Comparison of ENCODE assay signal across 1 cellular context in the genomic region with DNA sequence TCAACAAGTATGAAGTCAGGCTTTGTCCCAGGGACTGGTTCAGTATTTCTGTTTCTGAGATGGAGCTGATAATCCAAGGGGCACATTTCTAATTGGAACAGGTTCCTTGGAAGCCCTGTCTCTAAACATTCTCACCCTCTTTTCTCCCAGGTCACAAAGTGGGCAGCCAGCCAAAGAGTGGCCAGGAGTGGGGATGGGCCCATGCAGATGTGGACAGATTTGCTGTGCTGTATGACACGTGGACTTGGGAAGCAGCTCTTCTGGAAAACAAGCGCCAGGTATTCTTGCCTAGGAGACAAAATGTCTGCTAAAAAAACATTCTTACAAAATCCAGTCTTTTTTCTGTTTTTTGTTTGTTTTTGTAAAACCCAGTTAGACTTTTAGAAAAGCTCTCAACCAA.
TF ChIP-seq lines count a peak whose summit lies in the region.

No MANE protein-coding gene starts in this region.

TF ChIP-seq in K562, 482 proteins besides CTCF, POLR2A, EP300 and RAD21 (continued from another document):
- TF ChIP-seq, protein P1, sequence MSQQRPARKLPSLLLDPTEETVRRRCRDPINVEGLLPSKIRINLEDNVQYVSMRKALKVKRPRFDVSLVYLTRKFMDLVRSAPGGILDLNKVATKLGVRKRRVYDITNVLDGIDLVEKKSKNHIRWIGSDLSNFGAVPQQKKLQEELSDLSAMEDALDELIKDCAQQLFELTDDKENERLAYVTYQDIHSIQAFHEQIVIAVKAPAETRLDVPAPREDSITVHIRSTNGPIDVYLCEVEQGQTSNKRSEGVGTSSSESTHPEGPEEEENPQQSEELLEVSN (IDR thresholded peaks at IDR 0.05; ENCODE audit: borderline replicate concordance in 1 of 2, extremely low read depth in 1 of 2, insufficient read depth in 1 of 2, insufficient read length in 1 of 2, low read depth in 1 of 2, low read length in 1 of 2, poor library complexity in 1 of 2, severe bottlenecking in 1 of 2) = no peak
- no peak for TF ChIP-seq ZNF444 (CRISPR knock-in tag; IDR thresholded peaks at IDR 0.05)
- TF ChIP-seq HOXB6 (CRISPR knock-in tag; IDR thresholded peaks at IDR 0.05; ENCODE audit: borderline replicate concordance) = no peak
- no peak for TF ChIP-seq MYNN (IDR thresholded peaks at IDR 0.05)
- TF ChIP-seq MYNN (CRISPR knock-in tag; IDR thresholded peaks at IDR 0.05) = no peak
- TF ChIP-seq RBM39 (optimal IDR thresholded peaks at IDR 0.05; ENCODE audit: low read depth, low read length) = no peak
- TF ChIP-seq POLR2H (tag; IDR thresholded peaks at IDR 0.05; ENCODE audit: low read depth) = no peak
- TF ChIP-seq PML (IDR thresholded peaks at IDR 0.05; ENCODE audit: low read length) = no peak
- TF ChIP-seq ZNF507 (tag; conservative IDR thresholded peaks at IDR 0.05) = no peak
- no peak for TF ChIP-seq GTF2F1 (IDR thresholded peaks at IDR 0.05; ENCODE audit: low read depth, low read length)
- no peak for TF ChIP-seq STAT5B (CRISPR knock-in tag; IDR thresholded peaks at IDR 0.05)
- TF ChIP-seq ZKSCAN1 (IDR thresholded peaks at IDR 0.05; ENCODE audit: low read depth, low read length) = no peak
- TF ChIP-seq NFIC (IDR thresholded peaks at IDR 0.05) = peak; percentile 92
- TF ChIP-seq MEIS2 (IDR thresholded peaks at IDR 0.05; ENCODE audit: partially characterized antibody) = peak; percentile 16
- no peak for TF ChIP-seq TBL1XR1 (IDR thresholded peaks at IDR 0.05; ENCODE audit: low read length in 2 of 2)
- TF ChIP-seq NFIX (CRISPR knock-in tag; IDR thresholded peaks at IDR 0.05; ENCODE audit: low read depth) = peak; percentile 21; the same call in 1 of the 2 replicates
- TF ChIP-seq RBBP5 (IDR thresholded peaks at IDR 0.05; ENCODE audit: borderline replicate concordance, insufficient read depth, low read length, poor library complexity, severe bottlenecking) = no peak
- peak in 1 of 2 experiments; percentile 59; a peak in 1 of 4 replicates for TF ChIP-seq RCOR1 (IDR thresholded peaks at IDR 0.05; ENCODE audit: borderline replicate concordance in 1 of 2, low read depth in 2 of 2, low read length in 2 of 2)
- TF ChIP-seq ZNF3 (CRISPR knock-in tag; IDR thresholded peaks at IDR 0.05) = no peak
- TF ChIP-seq NCOA4 (IDR thresholded peaks at IDR 0.05; ENCODE audit: partially characterized antibody) = no peak
- no peak for TF ChIP-seq CBX8 (IDR thresholded peaks at IDR 0.05; ENCODE audit: borderline replicate concordance, extremely low read depth, low read depth, low read length, poor library complexity, severe bottlenecking)
- peak in 1 of 2 experiments; percentile 19; a peak in 1 of 4 replicates for TF ChIP-seq FOXK2 (conservative IDR thresholded peaks at IDR 0.05 in 1 of 2, IDR thresholded peaks at IDR 0.05 in 1 of 2; ENCODE audit: low read depth in 2 of 2)
- TF ChIP-seq GATA2 (CRISPR knock-in tag; IDR thresholded peaks at IDR 0.05) = no peak
- TF ChIP-seq ZNF197 (CRISPR knock-in tag; IDR thresholded peaks at IDR 0.05; ENCODE audit: low read depth) = no peak
- TF ChIP-seq ARHGAP35 (IDR thresholded peaks at IDR 0.05; ENCODE audit: partially characterized antibody) = no peak
- TF ChIP-seq ZSCAN29 (IDR thresholded peaks at IDR 0.05) = no peak
- no peak for TF ChIP-seq SIN3B (IDR thresholded peaks at IDR 0.05; ENCODE audit: low read depth)
- no peak for TF ChIP-seq ZNF274 (IDR thresholded peaks at IDR 0.05; ENCODE audit: borderline replicate concordance, low read depth, low read length)
- peak; percentile 70 for TF ChIP-seq L3MBTL2 (IDR thresholded peaks at IDR 0.05)
- no peak for TF ChIP-seq BCL6 (CRISPR knock-in tag; IDR thresholded peaks at IDR 0.05)
- TF ChIP-seq CREM (IDR thresholded peaks at IDR 0.05; ENCODE audit: low read depth) = no peak
- TF ChIP-seq TBP (optimal IDR thresholded peaks at IDR 0.05; ENCODE audit: low read depth, low read length) = no peak
- TF ChIP-seq, protein P2, sequence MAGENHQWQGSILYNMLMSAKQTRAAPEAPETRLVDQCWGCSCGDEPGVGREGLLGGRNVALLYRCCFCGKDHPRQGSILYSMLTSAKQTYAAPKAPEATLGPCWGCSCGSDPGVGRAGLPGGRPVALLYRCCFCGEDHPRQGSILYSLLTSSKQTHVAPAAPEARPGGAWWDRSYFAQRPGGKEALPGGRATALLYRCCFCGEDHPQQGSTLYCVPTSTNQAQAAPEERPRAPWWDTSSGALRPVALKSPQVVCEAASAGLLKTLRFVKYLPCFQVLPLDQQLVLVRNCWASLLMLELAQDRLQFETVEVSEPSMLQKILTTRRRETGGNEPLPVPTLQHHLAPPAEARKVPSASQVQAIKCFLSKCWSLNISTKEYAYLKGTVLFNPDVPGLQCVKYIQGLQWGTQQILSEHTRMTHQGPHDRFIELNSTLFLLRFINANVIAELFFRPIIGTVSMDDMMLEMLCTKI (IDR thresholded peaks at IDR 0.05; ENCODE audit: partially characterized antibody) = no peak
- TF ChIP-seq ZNF551 (CRISPR knock-in tag; IDR thresholded peaks at IDR 0.05) = no peak
- TF ChIP-seq ZNF589 (CRISPR knock-in tag; IDR thresholded peaks at IDR 0.05; ENCODE audit: low read depth) = no peak
- TF ChIP-seq ESRRB (CRISPR knock-in tag; IDR thresholded peaks at IDR 0.05; ENCODE audit: borderline replicate concordance) = no peak
- no peak for TF ChIP-seq JUND (IDR thresholded peaks at IDR 0.05; ENCODE audit: borderline replicate concordance, low read depth, low read length)
- TF ChIP-seq JUND (tag; IDR thresholded peaks at IDR 0.05; ENCODE audit: borderline replicate concordance, low read depth, low read length) = peak; percentile 31; the same call in 1 of the 3 replicates
- TF ChIP-seq ZBTB8A (IDR thresholded peaks at IDR 0.05; ENCODE audit: partially characterized antibody) = no peak
- no peak for TF ChIP-seq NFATC3 (IDR thresholded peaks at IDR 0.05)
- no peak for TF ChIP-seq NR2C2 (CRISPR knock-in tag; IDR thresholded peaks at IDR 0.05)
- TF ChIP-seq NR2C2 (tag; IDR thresholded peaks at IDR 0.05) = no peak
- TF ChIP-seq, protein P3, sequence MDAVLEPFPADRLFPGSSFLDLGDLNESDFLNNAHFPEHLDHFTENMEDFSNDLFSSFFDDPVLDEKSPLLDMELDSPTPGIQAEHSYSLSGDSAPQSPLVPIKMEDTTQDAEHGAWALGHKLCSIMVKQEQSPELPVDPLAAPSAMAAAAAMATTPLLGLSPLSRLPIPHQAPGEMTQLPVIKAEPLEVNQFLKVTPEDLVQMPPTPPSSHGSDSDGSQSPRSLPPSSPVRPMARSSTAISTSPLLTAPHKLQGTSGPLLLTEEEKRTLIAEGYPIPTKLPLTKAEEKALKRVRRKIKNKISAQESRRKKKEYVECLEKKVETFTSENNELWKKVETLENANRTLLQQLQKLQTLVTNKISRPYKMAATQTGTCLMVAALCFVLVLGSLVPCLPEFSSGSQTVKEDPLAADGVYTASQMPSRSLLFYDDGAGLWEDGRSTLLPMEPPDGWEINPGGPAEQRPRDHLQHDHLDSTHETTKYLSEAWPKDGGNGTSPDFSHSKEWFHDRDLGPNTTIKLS (IDR thresholded peaks at IDR 0.05; ENCODE audit: borderline replicate concordance, low read depth) = peak; percentile 42; the same call in 1 of the 2 replicates
- no peak for TF ChIP-seq CBX5 (IDR thresholded peaks at IDR 0.05; ENCODE audit: borderline replicate concordance, low read depth)
- no peak for TF ChIP-seq SMARCA5 (IDR thresholded peaks at IDR 0.05)
- TF ChIP-seq, protein P4, sequence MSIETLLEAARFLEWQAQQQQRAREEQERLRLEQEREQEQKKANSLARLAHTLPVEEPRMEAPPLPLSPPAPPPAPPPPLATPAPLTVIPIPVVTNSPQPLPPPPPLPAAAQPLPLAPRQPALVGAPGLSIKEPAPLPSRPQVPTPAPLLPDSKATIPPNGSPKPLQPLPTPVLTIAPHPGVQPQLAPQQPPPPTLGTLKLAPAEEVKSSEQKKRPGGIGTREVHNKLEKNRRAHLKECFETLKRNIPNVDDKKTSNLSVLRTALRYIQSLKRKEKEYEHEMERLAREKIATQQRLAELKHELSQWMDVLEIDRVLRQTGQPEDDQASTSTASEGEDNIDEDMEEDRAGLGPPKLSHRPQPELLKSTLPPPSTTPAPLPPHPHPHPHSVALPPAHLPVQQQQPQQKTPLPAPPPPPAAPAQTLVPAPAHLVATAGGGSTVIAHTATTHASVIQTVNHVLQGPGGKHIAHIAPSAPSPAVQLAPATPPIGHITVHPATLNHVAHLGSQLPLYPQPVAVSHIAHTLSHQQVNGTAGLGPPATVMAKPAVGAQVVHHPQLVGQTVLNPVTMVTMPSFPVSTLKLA (conservative IDR thresholded peaks at IDR 0.05) = peak; percentile 46 to 54; a peak in 2 of 4 replicates
- TF ChIP-seq XRCC4 (IDR thresholded peaks at IDR 0.05; ENCODE audit: extremely low read depth, insufficient read depth, insufficient read length) = no peak
- TF ChIP-seq, protein P5, sequence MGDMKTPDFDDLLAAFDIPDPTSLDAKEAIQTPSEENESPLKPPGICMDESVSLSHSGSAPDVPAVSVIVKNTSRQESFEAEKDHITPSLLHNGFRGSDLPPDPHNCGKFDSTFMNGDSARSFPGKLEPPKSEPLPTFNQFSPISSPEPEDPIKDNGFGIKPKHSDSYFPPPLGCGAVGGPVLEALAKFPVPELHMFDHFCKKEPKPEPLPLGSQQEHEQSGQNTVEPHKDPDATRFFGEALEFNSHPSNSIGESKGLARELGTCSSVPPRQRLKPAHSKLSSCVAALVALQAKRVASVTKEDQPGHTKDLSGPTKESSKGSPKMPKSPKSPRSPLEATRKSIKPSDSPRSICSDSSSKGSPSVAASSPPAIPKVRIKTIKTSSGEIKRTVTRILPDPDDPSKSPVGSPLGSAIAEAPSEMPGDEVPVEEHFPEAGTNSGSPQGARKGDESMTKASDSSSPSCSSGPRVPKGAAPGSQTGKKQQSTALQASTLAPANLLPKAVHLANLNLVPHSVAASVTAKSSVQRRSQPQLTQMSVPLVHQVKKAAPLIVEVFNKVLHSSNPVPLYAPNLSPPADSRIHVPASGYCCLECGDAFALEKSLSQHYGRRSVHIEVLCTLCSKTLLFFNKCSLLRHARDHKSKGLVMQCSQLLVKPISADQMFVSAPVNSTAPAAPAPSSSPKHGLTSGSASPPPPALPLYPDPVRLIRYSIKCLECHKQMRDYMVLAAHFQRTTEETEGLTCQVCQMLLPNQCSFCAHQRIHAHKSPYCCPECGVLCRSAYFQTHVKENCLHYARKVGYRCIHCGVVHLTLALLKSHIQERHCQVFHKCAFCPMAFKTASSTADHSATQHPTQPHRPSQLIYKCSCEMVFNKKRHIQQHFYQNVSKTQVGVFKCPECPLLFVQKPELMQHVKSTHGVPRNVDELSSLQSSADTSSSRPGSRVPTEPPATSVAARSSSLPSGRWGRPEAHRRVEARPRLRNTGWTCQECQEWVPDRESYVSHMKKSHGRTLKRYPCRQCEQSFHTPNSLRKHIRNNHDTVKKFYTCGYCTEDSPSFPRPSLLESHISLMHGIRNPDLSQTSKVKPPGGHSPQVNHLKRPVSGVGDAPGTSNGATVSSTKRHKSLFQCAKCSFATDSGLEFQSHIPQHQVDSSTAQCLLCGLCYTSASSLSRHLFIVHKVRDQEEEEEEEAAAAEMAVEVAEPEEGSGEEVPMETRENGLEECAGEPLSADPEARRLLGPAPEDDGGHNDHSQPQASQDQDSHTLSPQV (IDR thresholded peaks at IDR 0.05) = peak; percentile 63; the same call in 1 of the 2 replicates
- no peak for TF ChIP-seq HIVEP1 (CRISPR knock-in tag; IDR thresholded peaks at IDR 0.05)
- no peak for TF ChIP-seq SRSF3 (IDR thresholded peaks at IDR 0.05; ENCODE audit: insufficient read depth, low read length)
- TF ChIP-seq KDM5B (IDR thresholded peaks at IDR 0.05; ENCODE audit: insufficient replicate concordance, low read depth, low read length) = no peak
- TF ChIP-seq, protein P6, sequence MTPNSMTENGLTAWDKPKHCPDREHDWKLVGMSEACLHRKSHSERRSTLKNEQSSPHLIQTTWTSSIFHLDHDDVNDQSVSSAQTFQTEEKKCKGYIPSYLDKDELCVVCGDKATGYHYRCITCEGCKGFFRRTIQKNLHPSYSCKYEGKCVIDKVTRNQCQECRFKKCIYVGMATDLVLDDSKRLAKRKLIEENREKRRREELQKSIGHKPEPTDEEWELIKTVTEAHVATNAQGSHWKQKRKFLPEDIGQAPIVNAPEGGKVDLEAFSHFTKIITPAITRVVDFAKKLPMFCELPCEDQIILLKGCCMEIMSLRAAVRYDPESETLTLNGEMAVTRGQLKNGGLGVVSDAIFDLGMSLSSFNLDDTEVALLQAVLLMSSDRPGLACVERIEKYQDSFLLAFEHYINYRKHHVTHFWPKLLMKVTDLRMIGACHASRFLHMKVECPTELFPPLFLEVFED (CRISPR knock-in tag; conservative IDR thresholded peaks at IDR 0.05) = no peak
- TF ChIP-seq, protein P7, sequence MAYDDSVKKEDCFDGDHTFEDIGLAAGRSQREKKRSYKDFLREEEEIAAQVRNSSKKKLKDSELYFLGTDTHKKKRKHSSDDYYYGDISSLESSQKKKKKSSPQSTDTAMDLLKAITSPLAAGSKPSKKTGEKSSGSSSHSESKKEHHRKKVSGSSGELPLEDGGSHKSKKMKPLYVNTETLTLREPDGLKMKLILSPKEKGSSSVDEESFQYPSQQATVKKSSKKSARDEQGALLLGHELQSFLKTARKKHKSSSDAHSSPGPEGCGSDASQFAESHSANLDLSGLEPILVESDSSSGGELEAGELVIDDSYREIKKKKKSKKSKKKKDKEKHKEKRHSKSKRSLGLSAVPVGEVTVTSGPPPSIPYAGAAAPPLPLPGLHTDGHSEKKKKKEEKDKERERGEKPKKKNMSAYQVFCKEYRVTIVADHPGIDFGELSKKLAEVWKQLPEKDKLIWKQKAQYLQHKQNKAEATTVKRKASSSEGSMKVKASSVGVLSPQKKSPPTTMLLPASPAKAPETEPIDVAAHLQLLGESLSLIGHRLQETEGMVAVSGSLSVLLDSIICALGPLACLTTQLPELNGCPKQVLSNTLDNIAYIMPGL (CRISPR knock-in tag; IDR thresholded peaks at IDR 0.05) = no peak
- TF ChIP-seq HDAC8 (tag; IDR thresholded peaks at IDR 0.05) = no peak
- no peak for TF ChIP-seq SUPT5H (IDR thresholded peaks at IDR 0.05)
- no peak for TF ChIP-seq CHD2 (IDR thresholded peaks at IDR 0.05; ENCODE audit: low read depth, low read length)
- 0 out of 2 replicates have a peak, but pooled peaks have one; percentile 31 for TF ChIP-seq EP400 (IDR thresholded peaks at IDR 0.05)
- TF ChIP-seq BMI1 (IDR thresholded peaks at IDR 0.05; ENCODE audit: low read length) = no peak
- TF ChIP-seq RBM15 (IDR thresholded peaks at IDR 0.05; ENCODE audit: insufficient read depth, low read length) = no peak
- TF ChIP-seq THRAP3 (IDR thresholded peaks at IDR 0.05; ENCODE audit: borderline replicate concordance) = no peak
- no peak for TF ChIP-seq ZNF232 (CRISPR knock-in tag; IDR thresholded peaks at IDR 0.05)
- no peak for TF ChIP-seq ZNF282 (CRISPR knock-in tag; IDR thresholded peaks at IDR 0.05)
- no peak for TF ChIP-seq ZNF224 (CRISPR knock-in tag; IDR thresholded peaks at IDR 0.05)
- no peak for TF ChIP-seq NFE2L1 (tag; IDR thresholded peaks at IDR 0.05; ENCODE audit: borderline replicate concordance, low read depth)
